ENCODE assay signal across 8 cellular contexts in the genomic region with DNA sequence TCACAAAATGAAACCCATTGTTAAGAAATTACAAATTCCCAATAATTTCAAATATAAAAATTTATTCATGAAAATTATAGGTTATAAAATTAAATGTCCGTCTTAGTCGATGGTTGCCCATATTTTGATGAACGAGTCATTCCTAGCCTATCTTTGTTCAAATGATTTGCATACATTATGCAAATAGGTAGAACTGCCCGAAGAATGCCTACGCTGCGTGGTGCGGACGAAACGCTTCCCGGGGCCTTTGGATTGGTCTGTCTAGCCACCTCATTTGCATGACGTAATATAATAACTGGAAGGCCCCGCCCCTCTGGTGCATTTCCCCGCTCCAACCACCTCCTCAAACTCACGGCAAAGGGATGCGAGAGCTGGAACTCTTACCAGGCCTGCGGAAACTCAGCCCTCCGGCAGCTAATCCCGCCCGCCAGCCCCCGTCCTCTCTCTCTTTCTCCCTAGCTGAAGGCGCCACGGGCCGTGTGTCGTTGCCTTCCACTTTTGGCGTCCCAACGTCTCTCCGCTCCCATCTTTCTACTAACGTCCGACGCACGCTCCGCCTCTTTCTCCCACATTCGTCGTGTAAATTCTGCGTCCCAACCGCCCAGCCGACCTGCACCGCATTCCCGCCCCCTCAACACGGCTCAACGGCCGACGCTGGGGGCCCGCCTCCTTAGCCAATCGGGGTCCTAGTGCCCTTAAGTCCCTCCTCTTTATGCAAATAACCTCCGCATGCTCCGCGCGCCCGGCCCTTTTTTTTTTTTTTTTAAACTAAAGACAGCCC. TPM values are rescaled to one million over a fixed set of nuclear protein-coding genes. Genes with fewer than 3 reads are reported as not detected.
DNase-seq lines count a peak whose midpoint lies in the region; ATAC-seq and TF ChIP-seq lines count a peak whose summit lies in the region.

No MANE protein-coding gene starts in this region.

- intact Hi-C loops in left ventricle myocardium superior (cut with micrococcal nuclease), result no loop called here

- peaks cover 4% of the 10 kb centered on the region for H3K36me3 Mint-ChIP-seq in T-helper 17 cell (ENCODE audit: low read depth)
- peaks cover 13% of the 10 kb centered on the region for H3K36me3 Mint-ChIP-seq in progenitor cell of endocrine pancreas (ENCODE audit: insufficient read depth)

- no peaks in the 10 kb centered on the region for H3K9me3 Mint-ChIP-seq in progenitor cell of endocrine pancreas (ENCODE audit: low read depth)

- peak overlapping the region; percentile 95 for H3K27ac Mint-ChIP-seq in T-helper 17 cell
- peak overlapping the region; percentile 98 for H3K27ac Mint-ChIP-seq in progenitor cell of endocrine pancreas

- H3K4me1 Mint-ChIP-seq in T-helper 17 cell, result peaks cover 38% of the 10 kb centered on the region
- peaks cover 15% of the 10 kb centered on the region for H3K4me1 Mint-ChIP-seq in progenitor cell of endocrine pancreas (ENCODE audit: low read depth)

- H3K27ac ChIP-seq in angular gyrus (ENCODE audit: low read depth, low read length), result peak overlapping the region; percentile 99

- ATAC-seq in GM18499 (IDR thresholded peaks at IDR 0.05; ENCODE audit: insufficient read depth, unreplicated experiment) (peak; percentile 51), HG02938 (IDR thresholded peaks at IDR 0.05; ENCODE audit: unreplicated experiment) (peak; percentile 69), T-helper 17 cell (peak; percentile 86), left ventricle myocardium superior (peak; percentile 93)

- H3K4me3 Mint-ChIP-seq in T-helper 17 cell (peak overlapping the region; percentile 93), progenitor cell of endocrine pancreas (ENCODE audit: low read depth) (peak overlapping the region; percentile 89)

- H3K27me3 Mint-ChIP-seq in T-helper 17 cell, result no peaks in the 10 kb centered on the region
- H3K27me3 Mint-ChIP-seq in progenitor cell of endocrine pancreas, result no peaks in the 10 kb centered on the region

- H3K9me3 ChIP-seq in T-helper 17 cell (ENCODE audit: control insufficient read depth, low read length, poor library complexity, severe bottlenecking), result no peaks in the 10 kb centered on the region

- TF ChIP-seq CTCF in progenitor cell of endocrine pancreas (IDR thresholded peaks at IDR 0.05; ENCODE audit: unreplicated experiment), result no peak

- DNase-seq in NCI-H1694 treated with DMSO at 0.1 percent for 48 hours (lab: John Stamatoyannopoulos, UW) (peak; percentile 96), T-helper 17 cell (peak; percentile 88 to 94 (median 89)), left ventricle myocardium superior (peak; percentile 98), progenitor cell of endocrine pancreas (ENCODE audit: low spot score, unreplicated experiment) (peak; percentile 83), ureter (ENCODE audit: low spot score) (peak; percentile 98)

RNA-seq across cellular contexts. Expression of gene PRRC2A, which starts 0.5 kb away (rescaled TPM):
- total RNA-seq in T-helper 17 cell (100 to 1,000 TPM; 210 to 213 TPM), left ventricle myocardium superior (76.9 TPM), progenitor cell of endocrine pancreas (272 and 273 TPM in 2 replicates), ureter (186 TPM)

RNA-seq across cellular contexts. Expression of gene AIF1, which starts 5.0 kb away (rescaled TPM):
- total RNA-seq in T-helper 17 cell, result 10 to 100 TPM in 1 of 2 donors, 1 to 10 TPM in 1; 8.1 to 13.2 TPM
- total RNA-seq in left ventricle myocardium superior, result 15.5 TPM
- 1.7 and 3.1 TPM in 2 replicates for total RNA-seq in progenitor cell of endocrine pancreas
- 6.7 TPM for total RNA-seq in ureter

RNA-seq across cellular contexts. Expression of gene NCR3, which starts 27.2 kb away (rescaled TPM):
- total RNA-seq in T-helper 17 cell (1 to 10 TPM; 5.7 to 8.2 TPM), left ventricle myocardium superior (not detected), progenitor cell of endocrine pancreas (not detected in 2 replicates), ureter (not detected)

RNA-seq across cellular contexts. Expression of gene BAG6, which starts 32.5 kb away (rescaled TPM):
- 100 to 1,000 TPM; 229 to 233 TPM for total RNA-seq in T-helper 17 cell
- 283 TPM for total RNA-seq in left ventricle myocardium superior
- 458 and 471 TPM in 2 replicates for total RNA-seq in progenitor cell of endocrine pancreas
- total RNA-seq in ureter, result 234 TPM

RNA-seq across cellular contexts. Expression of gene LST1, which starts 33.9 kb away (rescaled TPM):
- total RNA-seq in T-helper 17 cell (10 to 100 TPM; 30.6 to 42.6 TPM), left ventricle myocardium superior (6.9 TPM), progenitor cell of endocrine pancreas (not detected in 2 replicates), ureter (6.7 TPM)

Comparison
In these comparisons a context has a peak if more than half of its experiments do, and no peak if none do; other contexts are left out.
1. Peak in every context shown above with its lines: DNase-seq, ATAC-seq and H3K27ac ChIP-seq.